8 cellular contexts compared by ENCODE assay signal in the genomic region with DNA sequence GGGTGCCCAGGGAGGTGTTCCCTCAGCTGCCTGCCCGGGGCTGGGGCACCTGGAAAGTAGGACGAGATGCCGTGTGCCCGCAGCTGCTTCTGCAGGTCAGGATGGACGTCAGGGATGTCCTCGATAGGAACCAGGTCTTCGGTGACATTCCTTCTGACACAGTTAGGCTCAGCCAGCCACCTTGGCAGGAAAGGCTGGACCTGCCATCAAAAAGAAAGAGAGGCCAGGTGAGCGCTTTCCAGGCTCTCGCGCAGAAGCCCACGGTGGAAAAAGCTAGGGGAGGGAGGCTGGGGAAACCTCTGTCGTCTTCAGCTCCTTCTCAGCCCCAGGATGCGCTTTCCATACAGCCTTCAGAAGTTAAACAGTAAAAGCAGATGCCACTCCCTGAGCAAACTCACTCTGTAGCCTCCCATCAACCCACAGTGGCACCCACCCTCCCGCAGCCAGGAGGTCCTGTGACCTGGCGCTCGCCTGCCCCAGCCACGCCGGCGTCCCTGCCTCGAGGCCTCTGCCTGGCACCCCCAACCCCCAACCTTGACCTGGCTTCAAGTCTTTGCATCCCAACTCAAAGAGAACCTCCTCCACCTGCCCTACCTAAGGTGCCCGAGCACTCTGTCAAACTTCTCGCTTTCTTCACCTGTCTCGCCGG. TPM values are rescaled to one million over a fixed set of nuclear protein-coding genes. Genes with fewer than 3 reads are reported as not detected.
A peak's percentile ranks its signal among the peaks of the same experiment; 100 is the strongest.
DNase-seq lines count a peak whose midpoint lies in the region; ATAC-seq and TF ChIP-seq lines count a peak whose summit lies in the region.

No MANE protein-coding gene starts in this region.

- H3K9me3 ChIP-seq in SJCRH30 (replicated peaks) (no peaks in the 10 kb centered on the region), psoas muscle (no peaks in the 10 kb centered on the region)

- H3K36me3 ChIP-seq in SJCRH30 (peaks cover 32% of the 10 kb centered on the region), psoas muscle (ENCODE audit: insufficient read depth in 1 of 2, low read depth in 1 of 2) (peaks cover 5 to 67% of the 10 kb centered on the region in 2 donors)

- H3K27me3 ChIP-seq in SJCRH30 (no peaks in the 10 kb centered on the region), psoas muscle (ENCODE audit: insufficient read depth in 3 of 3, low read length in 2 of 3) (no peaks in the 10 kb centered on the region)

- DNase-seq in SJCRH30 (no peak), fibroblast of pulmonary artery (ENCODE audit: low read depth) (no peak), psoas muscle (peak in 1 of 2 donors; percentile 36), SIG-M5 treated with dmso at 0.1 percent for 504 hours (lab: John Stamatoyannopoulos, UW; ENCODE audit: unreplicated experiment) (no peak), midbrain (lab: John Stamatoyannopoulos, UW) (no peak)

- H3K4me3 ChIP-seq in GM08714 (ENCODE audit: low read length) (peak overlapping the region; percentile 91), SJCRH30 (peak overlapping the region; percentile 83), fibroblast of pulmonary artery (replicated peaks; ENCODE audit: low read depth, low read length) (peak overlapping the region; percentile 81), psoas muscle (peak overlapping the region; percentile 96)

- H3K27ac ChIP-seq in SJCRH30, result no peak overlapping the region
- no peak overlapping the region for H3K27ac ChIP-seq in psoas muscle

- H3K4me1 ChIP-seq in SJCRH30 (no peaks in the 10 kb centered on the region), psoas muscle (peaks cover 17% of the 10 kb centered on the region)

- 77 to 84% (median 79%) methylated on average over 23 to 24 of the region's 24 CpGs for WGBS in psoas muscle, 3 donors

- intact Hi-C loops in psoas muscle (cut with DNase I), result no loop called here

- ATAC-seq in psoas muscle (no peak), GM19397 (IDR thresholded peaks at IDR 0.05; ENCODE audit: unreplicated experiment) (no peak), HG02938 (IDR thresholded peaks at IDR 0.05; ENCODE audit: unreplicated experiment) (no peak)

- TF ChIP-seq CTCF in fibroblast of pulmonary artery (IDR thresholded peaks at IDR 0.05; ENCODE audit: low read length, missing control alignments), result no peak
- no peak for TF ChIP-seq CTCF in psoas muscle (IDR thresholded peaks at IDR 0.05)

RNA-seq across cellular contexts. Expression of gene DDX51, which starts 1.3 kb away (rescaled TPM):
- 12.0 and 12.5 TPM in 2 replicates for total RNA-seq in SJCRH30 (2014; rRNA removed; shearing (Covaris generic))
- 10 to 100 TPM in 3 of 4 donors, 1 to 10 TPM in 1; 7.3 to 17.1 (median 11.8) TPM for total RNA-seq in psoas muscle
- 10 to 100 TPM; 11.7 to 17.0 (median 14.8) TPM for polyA plus RNA-seq in psoas muscle

RNA-seq across cellular contexts. Expression of gene NOC4L, which starts 1.5 kb away (rescaled TPM):
- 14.3 and 15.4 TPM in 2 replicates for total RNA-seq in SJCRH30 (2014; rRNA removed; shearing (Covaris generic))
- total RNA-seq in psoas muscle, result 10 to 100 TPM in 3 of 4 donors, 1 to 10 TPM in 1; 7.9 to 25.7 (median 17.7) TPM
- 10 to 100 TPM; 28.4 to 36.7 (median 30.8) TPM for polyA plus RNA-seq in psoas muscle
